ENCODE assay signal across 16 cellular contexts in genomic region chr22:33513388-33514336, GRCh38.
A peak's percentile ranks its signal among the peaks of the same experiment; 100 is the strongest.
DNase-seq lines count a peak whose midpoint lies in the region; ATAC-seq and TF ChIP-seq lines count a peak whose summit lies in the region.
"Had no signal": no experiment of that assay in that cellular context is flagged by ENCODE, and none has a peak within 500 bp of the region (broad histone marks: within the 10 kb centered on the region; RNA-seq: fewer than 3 reads in every experiment).

No MANE protein-coding gene starts in this region.

- DNase-seq in Right ventricle myocardium inferior (ENCODE audit: missing footprints) = no peak
- no peak for DNase-seq in right atrium auricular region (ENCODE audit: low spot score)
- DNase-seq in adipocyte (ENCODE audit: low read depth) = no peak
- peak; percentile 16 for DNase-seq in hepatocyte (ENCODE audit: low spot score)
- no peak for DNase-seq in head of caudate nucleus
- DNase-seq in MG63 = no peak
- DNase-seq in AG08396 (ENCODE audit: low spot score) = no peak
- DNase-seq: activated CD4-positive, alpha-beta T cell treated with anti-CD3 and anti-CD28 coated beads for 4 hours; CD4-positive, alpha-beta memory T cell; dorsolateral prefrontal cortex; hippocampal formation; mesendoderm; NCI-H1092 treated with DMSO at 0.1 percent for 48 hours had no signal

- H3K36me3 ChIP-seq in right atrium auricular region (no peaks in the 10 kb centered on the region), adipocyte (ENCODE audit: control insufficient read depth, insufficient read depth, low read length, severe bottlenecking) (no peaks in the 10 kb centered on the region), hepatocyte (replicated peaks; ENCODE audit: insufficient read depth, low read depth) (no peaks in the 10 kb centered on the region), MG63 (no peaks in the 10 kb centered on the region)
- H3K36me3 ChIP-seq: thoracic aorta had no signal

- peak; percentile 30 for ATAC-seq in Right ventricle myocardium inferior
- ATAC-seq in GM18520 (IDR thresholded peaks at IDR 0.05; ENCODE audit: unreplicated experiment) = no peak
- ATAC-seq: HCT116 had no signal

- no peaks in the 10 kb centered on the region for H3K4me1 ChIP-seq in right atrium auricular region
- H3K4me1 ChIP-seq in adipocyte (ENCODE audit: control insufficient read depth, insufficient read depth, low read length) = peaks cover 17% of the 10 kb centered on the region
- H3K4me1 ChIP-seq in hepatocyte (ENCODE audit: insufficient read depth) = no peaks in the 10 kb centered on the region

- H3K27me3 ChIP-seq in right atrium auricular region (no peaks in the 10 kb centered on the region), adipocyte (replicated peaks; ENCODE audit: control insufficient read depth, insufficient read depth, low read length) (no peaks in the 10 kb centered on the region), hepatocyte (no peaks in the 10 kb centered on the region), MG63 (no peaks in the 10 kb centered on the region)
- H3K27me3 ChIP-seq: dorsolateral prefrontal cortex had no signal

- no peak overlapping the region for H2AFZ ChIP-seq in hepatocyte

- H3K27ac ChIP-seq in right atrium auricular region (no peak overlapping the region), hepatocyte (no peak overlapping the region)
- H3K27ac ChIP-seq: dorsolateral prefrontal cortex, thoracic aorta had no signal

- no peaks in the 10 kb centered on the region for H3K9me2 ChIP-seq in hepatocyte (replicated peaks; ENCODE audit: insufficient read depth)

- H3K9me3 ChIP-seq in right atrium auricular region (no peaks in the 10 kb centered on the region), adipocyte (ENCODE audit: control insufficient read depth, low read length) (no peaks in the 10 kb centered on the region), hepatocyte (ENCODE audit: low read depth) (no peaks in the 10 kb centered on the region), MG63 (no peaks in the 10 kb centered on the region)
- H3K9me3 ChIP-seq: thoracic aorta had no signal

- H3K9ac ChIP-seq in adipocyte (ENCODE audit: low read length) = peak overlapping the region; percentile 4

- H3K4me3 ChIP-seq in right atrium auricular region (no peak overlapping the region), adipocyte (ENCODE audit: low read length) (peak overlapping the region; percentile 20), hepatocyte (no peak overlapping the region), MG63 (no peak overlapping the region)
- H3K4me3 ChIP-seq: dorsolateral prefrontal cortex, thoracic aorta had no signal

- peaks cover 4% of the 10 kb centered on the region for H3K79me2 ChIP-seq in hepatocyte

- TF ChIP-seq CTCF in right atrium auricular region (IDR thresholded peaks at IDR 0.05) (no peak), hepatocyte (IDR thresholded peaks at IDR 0.05; ENCODE audit: poor library complexity) (no peak)

- intact Hi-C loops in Right ventricle myocardium inferior (cut with DNase I) (no loop called here), head of caudate nucleus (cut with DNase I) (no loop called here)

- H4K20me1 ChIP-seq in hepatocyte (ENCODE audit: insufficient read depth, poor library complexity, severe bottlenecking) = peaks cover 3% of the 10 kb centered on the region

- WGBS in hepatocyte (ENCODE audit: low lambda C conversion rate, missing lambda C conversion rate) = 69% methylated on average over 7 of the region's 7 CpGs

- no peak overlapping the region for H3K4me2 ChIP-seq in hepatocyte
